In the genomic region with DNA sequence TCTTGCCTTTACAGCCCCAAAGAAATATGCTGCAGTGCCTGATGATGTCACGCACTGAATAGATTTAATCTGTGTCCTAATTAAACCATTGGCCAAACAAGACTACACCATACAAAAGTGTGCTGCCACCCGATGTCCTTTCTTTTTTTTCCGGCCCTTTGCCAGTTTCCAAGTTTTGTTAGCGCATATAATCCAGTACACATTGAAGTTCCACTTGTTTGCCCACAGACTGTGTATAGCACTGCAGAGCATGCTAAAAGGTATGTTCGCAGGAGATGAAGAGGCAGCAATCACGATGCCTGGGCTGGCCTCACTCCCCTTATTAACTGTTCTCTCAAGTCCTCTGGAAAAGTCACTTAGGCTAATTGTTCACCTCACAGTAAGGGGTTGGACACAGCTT, we compare ENCODE assay signal across 29 cellular contexts.
"Had no signal": no experiment of that assay in that cellular context is flagged by ENCODE, and none has a peak within 500 bp of the region (broad histone marks: within the 10 kb centered on the region; RNA-seq: fewer than 3 reads in every experiment).

No MANE protein-coding gene starts in this region.

- H3K9me3 Mint-ChIP-seq: activated T-helper 17 cell treated with anti-CD3 and anti-CD28 coated beads, Interleukin-2, amount 50 U/mL, for 72 hours; T-helper 1 cell treated with Interleukin-12 subunit alpha and Interleukin-12 subunit beta and Interleukin-4 antibody, amounts not matched to agents 30 μg/mL and 1 μg/mL, for 36 hours; T-helper 2 cell treated with Interferon-gamma antibody and Interleukin-4, amounts not matched to agents 5 μg/mL and 100 μg/mL, for 36 hours; WTC11 had no signal

- ATAC-seq: activated CD4-positive, CD25-positive, alpha-beta regulatory T cell treated with anti-CD3 and anti-CD28 coated beads, Interleukin-2, amount 50 U/mL, for 24 hours; activated T-helper 17 cell treated with anti-CD3 and anti-CD28 coated beads, Interleukin-2, amount 50 U/mL, for 72 hours; body of pancreas; K562; PC-3; Right ventricle myocardium inferior; WTC11 had no signal

- H3K27me3 ChIP-seq: adrenal gland, body of pancreas, breast epithelium, Peyer's patch had no signal

- DNase-seq: activated CD4-positive, alpha-beta T cell treated with anti-CD3 and anti-CD28 coated beads for 4 hours; activated CD8-positive, alpha-beta memory T cell treated with anti-CD3 and anti-CD28 coated beads, Interleukin-2, amount 50 U/mL, for 4 hours; activated effector memory CD4-positive, alpha-beta T cell treated with anti-CD3 and anti-CD28 coated beads, Interleukin-2, amount 50 U/mL, for 16 hours; activated naive CD4-positive, alpha-beta T cell; activated naive CD4-positive, alpha-beta T cell treated with anti-CD3 and anti-CD28 coated beads, Interleukin-2, amount 50 U/mL, for 16 hours; activated T-cell treated with anti-CD3 and anti-CD28 coated beads for 4 hours; activated T-cell treated with anti-CD3 and anti-CD28 coated beads, Interleukin-2, amount 50 U/mL, for 48 hours; body of pancreas; NCI-H1105; NCI-H1417 treated with DMSO at 0.1 percent for 48 hours; NCI-H1930; NCI-H2081 treated with DMSO at 0.1 percent for 48 hours; NCI-H226; NCI-H526; NCI-H748 treated with DMSO at 0.1 percent for 48 hours; NK-92 treated with Interleukin-12 subunit alpha and Interleukin-12 subunit beta, amount 100 ng/mL, for 24 hours; PC-3; Peyer's patch had no signal

- H3K27ac Mint-ChIP-seq: activated T-helper 17 cell treated with anti-CD3 and anti-CD28 coated beads, Interleukin-2, amount 50 U/mL, for 72 hours; T-helper 1 cell treated with Interleukin-12 subunit alpha and Interleukin-12 subunit beta and Interleukin-4 antibody, amounts not matched to agents 30 μg/mL and 1 μg/mL, for 36 hours; T-helper 2 cell treated with Interferon-gamma antibody and Interleukin-4, amounts not matched to agents 5 μg/mL and 100 μg/mL, for 36 hours; WTC11 had no signal

- H3K9me3 ChIP-seq: adrenal gland, body of pancreas, breast epithelium, Peyer's patch had no signal

- H3K4me3 ChIP-seq: adrenal gland, body of pancreas, breast epithelium, K562, Peyer's patch, SK-N-MC had no signal

- H3K4me3 Mint-ChIP-seq: activated T-helper 17 cell treated with anti-CD3 and anti-CD28 coated beads, Interleukin-2, amount 50 U/mL, for 72 hours; T-helper 1 cell treated with Interleukin-12 subunit alpha and Interleukin-12 subunit beta and Interleukin-4 antibody, amounts not matched to agents 30 μg/mL and 1 μg/mL, for 36 hours; T-helper 2 cell treated with Interferon-gamma antibody and Interleukin-4, amounts not matched to agents 5 μg/mL and 100 μg/mL, for 36 hours; WTC11 had no signal

- H3K27me3 Mint-ChIP-seq: activated T-helper 17 cell treated with anti-CD3 and anti-CD28 coated beads, Interleukin-2, amount 50 U/mL, for 72 hours had no signal

- H3K27ac ChIP-seq: adrenal gland, body of pancreas, breast epithelium, Peyer's patch, RWPE1, SK-N-MC had no signal

- H3K4me1 ChIP-seq: body of pancreas, breast epithelium, Peyer's patch had no signal

- H3K4me1 Mint-ChIP-seq: WTC11 had no signal
